ENCODE assay signal across 10 cellular contexts in genomic region chr18:22977847-22978701, GRCh38. TPM values are rescaled to one million over a fixed set of nuclear protein-coding genes. Genes with fewer than 3 reads are reported as not detected.
DNase-seq lines count a peak whose midpoint lies in the region; ATAC-seq and TF ChIP-seq lines count a peak whose summit lies in the region.
"Had no signal": no experiment of that assay in that cellular context is flagged by ENCODE, and none has a peak within 500 bp of the region (broad histone marks: within the 10 kb centered on the region; RNA-seq: fewer than 3 reads in every experiment).

No MANE protein-coding gene starts in this region.

- H2AK5ac ChIP-seq in IMR-90 (ENCODE audit: low read depth, low read length) = no peak overlapping the region

- H4K91ac ChIP-seq in IMR-90 (ENCODE audit: insufficient read depth, low read depth, low read length) = peak overlapping the region; percentile 66

- no peak overlapping the region for H3K9ac ChIP-seq in IMR-90 (ENCODE audit: low read depth, low read length)

- TF ChIP-seq POLR2A in IMR-90 (IDR thresholded peaks at IDR 0.05; ENCODE audit: low read depth, low read length) = no peak

- H3K36me3 ChIP-seq in GM06990 (ENCODE audit: control insufficient read depth, insufficient read depth, low read length) (no peaks in the 10 kb centered on the region; the same call in 1 of the 2 replicates), IMR-90 (ENCODE audit: control insufficient read depth, insufficient read depth, low read length) (no peaks in the 10 kb centered on the region; the same call in 1 of the 2 replicates)

- H3K4ac ChIP-seq in IMR-90 (ENCODE audit: low read depth, low read length) = peak overlapping the region; percentile 57; the same call in 1 of the 2 replicates

- H3K4me3 Mint-ChIP-seq in chondrocyte (ENCODE audit: unreplicated experiment) = no peak overlapping the region
- H3K4me3 Mint-ChIP-seq: activated naive CD4-positive, alpha-beta T cell treated with anti-CD3 and anti-CD28 coated beads, Interleukin-2, amount 50 U/mL, for 24 hours had no signal

- no peak for TF ChIP-seq CTCF in GM06990 (IDR thresholded peaks at IDR 0.05; ENCODE audit: insufficient read depth, low read length, poor library complexity, severe bottlenecking)
- no peak for TF ChIP-seq CTCF in IMR-90 (conservative IDR thresholded peaks at IDR 0.05; ENCODE audit: low read depth, low read length)
- no peak for TF ChIP-seq CTCF in chondrocyte (IDR thresholded peaks at IDR 0.05)

- H4K5ac ChIP-seq in IMR-90 (ENCODE audit: low read depth, low read length) = peak overlapping the region; percentile 90

- BruUV-seq in IMR-90 (replicated peaks; lab: Mats Ljungman, UMichigan) = no TSS peak

- H2AFZ ChIP-seq in IMR-90 (replicated peaks; ENCODE audit: low read length, poor library complexity) = no peak overlapping the region

- no peaks in the 10 kb centered on the region for H3K27me3 Mint-ChIP-seq in chondrocyte (ENCODE audit: low read depth)
- H3K27me3 Mint-ChIP-seq: activated naive CD4-positive, alpha-beta T cell treated with anti-CD3 and anti-CD28 coated beads, Interleukin-2, amount 50 U/mL, for 24 hours had no signal

- in situ Hi-C loops in IMR-90 (cut with MboI; ENCODE audit: low sequenced_read_pairs) = loop anchor here (25.0 kb wide), 1 partner anchor 1066 kb away; no protein-coding TSS in a partner anchor

- no peaks in the 10 kb centered on the region for H3K9me3 ChIP-seq in IMR-90 (ENCODE audit: control insufficient read depth, insufficient read depth, low read length)

- ATAC-seq in IMR-90 (ENCODE audit: low read depth) (peak; percentile 48), HG02840 (IDR thresholded peaks at IDR 0.05; ENCODE audit: low FRiP score, unreplicated experiment) (no peak)

- peak; percentile 11 for DNase-seq in GM06990 (ENCODE audit: extremely low read depth, insufficient read length)
- peak; percentile 89 for DNase-seq in IMR-90
- no peak for DNase-seq in chondrocyte (ENCODE audit: low spot score)
- peak; percentile 68 for DNase-seq in non-pigmented ciliary epithelial cell (ENCODE audit: low read depth)
- DNase-seq in DMS79 treated with DMSO at 0.1 percent for 48 hours (lab: John Stamatoyannopoulos, UW) = no peak
- no peak for DNase-seq in NCI-H2081 treated with DMSO at 0.1 percent for 48 hours (lab: John Stamatoyannopoulos, UW)
- no peak for DNase-seq in HUDEP-2 (lab: John Stamatoyannopoulos, UW; ENCODE audit: unreplicated experiment in 76 of 76)

- no peak overlapping the region for H3K56ac ChIP-seq in IMR-90 (ENCODE audit: extremely low read depth, insufficient read depth, low read length)

- H3K18ac ChIP-seq in IMR-90 (ENCODE audit: low read depth, low read length) = peak overlapping the region; percentile 89

- 0 out of 2 replicates have a peak, but pooled peaks cover 3% of the 10 kb centered on the region for H3K9me1 ChIP-seq in IMR-90 (ENCODE audit: insufficient read depth, low read length)

- POLR2A ChIA-PET in IMR-90 (lab: Charles Lee; ENCODE audit: unreplicated experiment) = no interaction called here

- TF ChIP-seq RAD21 in IMR-90 (IDR thresholded peaks at IDR 0.05; ENCODE audit: low read length) = no peak

- peak overlapping the region in 1 of 2 experiments; percentile 62; a peak in 3 of 4 replicates for H4K8ac ChIP-seq in IMR-90 (ENCODE audit: low read depth in 2 of 2, low read length in 2 of 2)

- peak overlapping the region; percentile 60; the same call in 1 of the 2 replicates for H3K27ac ChIP-seq in IMR-90 (ENCODE audit: insufficient read depth, low read length)
- H3K27ac ChIP-seq: HL-60 had no signal

- peaks cover 2% of the 10 kb centered on the region; the same call in 1 of the 2 replicates for H3K4me1 ChIP-seq in IMR-90 (ENCODE audit: control insufficient read depth, insufficient read depth, low read length)

- H2BK5ac ChIP-seq in IMR-90 (ENCODE audit: low read depth, low read length, poor library complexity, severe bottlenecking) = peak overlapping the region; percentile 94

- intact Hi-C loops in IMR-90 (cut with micrococcal nuclease) = no loop called here

- H2BK15ac ChIP-seq in IMR-90 (ENCODE audit: low read depth, low read length) = peak overlapping the region; percentile 57; the same call in 1 of the 3 replicates

- H3K4me2 ChIP-seq in IMR-90 (ENCODE audit: low read depth, low read length) = peak overlapping the region; percentile 74

- peak overlapping the region; percentile 78 for H2BK120ac ChIP-seq in IMR-90 (ENCODE audit: low read depth, low read length)

- H3K9me3 Mint-ChIP-seq in chondrocyte (ENCODE audit: low read depth) = no peaks in the 10 kb centered on the region
- H3K9me3 Mint-ChIP-seq: activated naive CD4-positive, alpha-beta T cell treated with anti-CD3 and anti-CD28 coated beads, Interleukin-2, amount 50 U/mL, for 24 hours had no signal

- H3K27ac Mint-ChIP-seq in chondrocyte (ENCODE audit: unreplicated experiment) = peak overlapping the region; percentile 81

- H3K23ac ChIP-seq in IMR-90 (ENCODE audit: low read depth, low read length) = peak overlapping the region; percentile 81; the same call in 1 of the 2 replicates

- H2AK9ac ChIP-seq in IMR-90 (replicated peaks; ENCODE audit: low read depth, low read length, poor library complexity) = no peak overlapping the region

- peaks cover 8% of the 10 kb centered on the region for H3K4me1 Mint-ChIP-seq in chondrocyte (ENCODE audit: low read depth)

- H3K36me3 Mint-ChIP-seq in chondrocyte (ENCODE audit: low read depth) = peaks cover 1% of the 10 kb centered on the region

- dilution Hi-C loops in IMR-90 (cut with HindIII; ENCODE audit: low sequenced_read_pairs, unreplicated experiment) = no loop called here

- H3K79me1 ChIP-seq in IMR-90 (ENCODE audit: low read depth in 1 of 2, low read length in 2 of 2) = peaks cover 3% of the 10 kb centered on the region in 2 experiments; a peak in 3 of 4 replicates

- H3K4me3 ChIP-seq in GM06990 (replicated peaks; ENCODE audit: low read depth, low read length) (no peak overlapping the region), IMR-90 (ENCODE audit: insufficient read depth, low read depth, low read length) (no peak overlapping the region)

- WGBS in IMR-90 (ENCODE audit: extremely low coverage in 2 of 2, insufficient read length in 1 of 2), 2 experiments = no CpG with 5 or more reads among the region's 5 CpGs

- no peaks in the 10 kb centered on the region for H4K20me1 ChIP-seq in IMR-90 (ENCODE audit: insufficient read depth, low read length)

- peak overlapping the region; percentile 78; the same call in 1 of the 2 replicates for H2BK20ac ChIP-seq in IMR-90 (ENCODE audit: low read depth, low read length)

- peak overlapping the region; percentile 86 for H3K14ac ChIP-seq in IMR-90 (replicated peaks; ENCODE audit: low read depth, low read length)

- no peaks in the 10 kb centered on the region for H3K27me3 ChIP-seq in GM06990 (replicated peaks; ENCODE audit: control insufficient read depth, insufficient read depth, low read length)
- no peaks in the 10 kb centered on the region for H3K27me3 ChIP-seq in IMR-90 (ENCODE audit: control insufficient read depth, insufficient read depth, low read length)

- CTCF ChIA-PET in IMR-90 (lab: Yijun Ruan, JAX) = interaction anchor here (0.6 to 1.1 kb wide), 4 partner anchors 39 to 164 kb away, joined by 3 to 6 read pairs (median 4); no protein-coding TSS in a partner anchor

TF ChIP-seq in IMR-90, 13 proteins besides CTCF, POLR2A, EP300 and RAD21:
- peak; percentile 93 for TF ChIP-seq FOS (IDR thresholded peaks at IDR 0.05; ENCODE audit: low read depth, low read length)
- peak; percentile 54; the same call in 1 of the 2 replicates for TF ChIP-seq BHLHE40 (IDR thresholded peaks at IDR 0.05; ENCODE audit: low read depth, low read length)
- TF ChIP-seq RFX5 (IDR thresholded peaks at IDR 0.05; ENCODE audit: low read depth, low read length) = no peak

RNA-seq across cellular contexts. Expression of gene RBBP8, which starts 44.9 kb away (rescaled TPM):
- total RNA-seq in IMR-90 (2012; rRNA removed) (21.1 and 25.3 TPM in 2 replicates), chondrocyte (23.2 to 26.6 TPM (median 24.7 TPM) in 3 replicates)
- polyA plus RNA-seq in IMR-90 (2012; rRNA removed) = 10.8 and 12.0 TPM in 2 replicates
- 1.2 and 1.8 TPM in 2 replicates for polyA plus RNA-seq in IMR-90 (2012; cell fraction: cytosol; rRNA removed)
- polyA plus RNA-seq in IMR-90 (2012; cell fraction: nucleus; rRNA removed; ENCODE audit: low replicate concordance) = 0.40 and 3.8 TPM in 2 replicates

Comparison
In these comparisons a context has a peak if more than half of its experiments do, and no peak if none do; other contexts are left out.
1. DNase-seq: peak in GM06990 (single experiment), IMR-90 (single experiment) and non-pigmented ciliary epithelial cell (single experiment); none in chondrocyte (single experiment), DMS79 treated with DMSO at 0.1 percent for 48 hours (single experiment), NCI-H2081 treated with DMSO at 0.1 percent for 48 hours (single experiment) and HUDEP-2 (0 of 76).